Comparison of ENCODE assay signal across 8 cellular contexts in genomic region chr14:58171090-58171489, GRCh38. TPM values are rescaled to one million over a fixed set of nuclear protein-coding genes. Genes with fewer than 3 reads are reported as not detected.
DNase-seq lines count a peak whose midpoint lies in the region; TF ChIP-seq lines count a peak whose summit lies in the region.

No MANE protein-coding gene starts in this region.

- no peaks in the 10 kb centered on the region for H3K36me3 ChIP-seq in vagina

- in situ Hi-C loops in astrocyte of the cerebellum (cut with HindIII; ENCODE audit: low sequenced_read_pairs) = no loop called here

- TF ChIP-seq POLR2A in vagina (IDR thresholded peaks at IDR 0.05) = no peak

- POLR2A ChIA-PET in HEK293T (lab: Yijun Ruan, JAX) = no interaction called here

- CTCF ChIA-PET in HEK293T (lab: Yijun Ruan, JAX) = interaction anchor here (0.6 kb wide), 1 partner anchor 1198 kb away, joined by 3 read pairs; no protein-coding TSS in a partner anchor

- no peak overlapping the region for H3K27ac ChIP-seq in vagina

- H3K4me3 ChIP-seq in astrocyte of the cerebellum (ENCODE audit: low read depth, low read length) (no peak overlapping the region), vagina (no peak overlapping the region)

- no peak for TF ChIP-seq CTCF in GM10266 (IDR thresholded peaks at IDR 0.05; ENCODE audit: control insufficient read depth, insufficient read depth, low read depth, missing control alignments)
- no peak for TF ChIP-seq CTCF in astrocyte of the cerebellum (IDR thresholded peaks at IDR 0.05; ENCODE audit: low read depth, low read length, missing control alignments)
- no peak for TF ChIP-seq CTCF in vagina (IDR thresholded peaks at IDR 0.05)

- no peaks in the 10 kb centered on the region for H3K4me1 ChIP-seq in vagina

- no peaks in the 10 kb centered on the region for H3K9me3 ChIP-seq in vagina

- H3K27me3 ChIP-seq in vagina = no peaks in the 10 kb centered on the region

- intact Hi-C loops in vagina (cut with DNase I) = no loop called here

- DNase-seq in GM10266 (ENCODE audit: extremely low spot score) = peak; percentile 61
- DNase-seq in HEK293T (ENCODE audit: extremely low spot score) = peak; percentile 89
- DNase-seq in M059J (ENCODE audit: low read depth) = peak; percentile 88
- peak; percentile 96 for DNase-seq in RKO (ENCODE audit: low spot score)
- peak; percentile 34 for DNase-seq in astrocyte of the cerebellum (ENCODE audit: low read depth)
- DNase-seq in iPS DF 4.7 (ENCODE audit: extremely low read depth, low spot score) = peak; percentile 89
- DNase-seq in smooth muscle cell of the brain vasculature (ENCODE audit: low read depth, low spot score) = peak; percentile 51
- DNase-seq in vagina (ENCODE audit: extremely low spot score in 2 of 2) = no peak

TF ChIP-seq in HEK293T, 16 proteins besides CTCF, POLR2A, EP300 and RAD21:
- TF ChIP-seq L3MBTL2 (conservative IDR thresholded peaks at IDR 0.05) (no peak), SP1 (IDR thresholded peaks at IDR 0.05) (no peak), FOXM1 (IDR thresholded peaks at IDR 0.05; ENCODE audit: borderline replicate concordance) (no peak), BHLHE40 (IDR thresholded peaks at IDR 0.05; ENCODE audit: borderline replicate concordance) (no peak), ELF4 (IDR thresholded peaks at IDR 0.05) (no peak), LEF1 (IDR thresholded peaks at IDR 0.05; ENCODE audit: borderline replicate concordance) (no peak), FOXA1 (IDR thresholded peaks at IDR 0.05) (no peak), PKNOX1 (IDR thresholded peaks at IDR 0.05) (no peak)

RNA-seq across cellular contexts. Expression of gene ARMH4, which starts 19.1 kb away (rescaled TPM):
- total RNA-seq in M059J (2014; rRNA removed; shearing (Covaris generic)) = 0.91 and 3.0 TPM in 2 replicates
- 5.2 TPM for total RNA-seq in vagina

RNA-seq across cellular contexts. Expression of gene ACTR10, which starts 28.9 kb away (rescaled TPM):
- total RNA-seq in M059J (2014; rRNA removed; shearing (Covaris generic)) = 50.6 and 70.2 TPM in 2 replicates
- total RNA-seq in vagina = 42.2 TPM

Comparison
In these comparisons a context has a peak if more than half of its experiments do, and no peak if none do; other contexts are left out.
1. DNase-seq: peak in GM10266 (single experiment), HEK293T (single experiment), M059J (single experiment), RKO (single experiment), astrocyte of the cerebellum (single experiment), iPS DF 4.7 (single experiment) and smooth muscle cell of the brain vasculature (single experiment); none in vagina (0 of 2).